In the genomic region with DNA sequence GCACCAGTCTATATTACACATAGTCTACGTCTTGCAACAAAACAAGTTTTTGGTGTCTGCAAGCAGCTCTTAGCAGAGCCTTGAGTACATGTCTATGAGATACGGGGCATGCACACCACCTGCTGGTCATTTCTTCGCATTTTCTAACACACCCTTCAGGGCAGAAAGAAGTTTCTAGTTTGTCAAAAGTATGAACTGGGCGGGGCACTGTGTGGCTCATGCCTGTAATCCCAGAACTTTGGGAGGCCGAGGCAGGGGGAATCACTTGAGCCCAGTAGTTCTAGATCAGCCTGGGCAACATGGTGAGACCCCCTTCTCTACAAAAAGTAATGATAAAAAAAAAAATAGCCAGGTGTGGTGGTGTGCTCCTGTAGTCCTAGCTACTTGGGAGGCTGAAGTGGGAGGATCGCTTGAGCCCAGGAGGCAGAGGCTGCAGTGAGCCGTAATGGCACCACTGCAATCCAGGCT, we compare ENCODE assay signal across 8 cellular contexts.
DNase-seq lines count a peak whose midpoint lies in the region; ATAC-seq and TF ChIP-seq lines count a peak whose summit lies in the region.

No MANE protein-coding gene starts in this region.

- no peak overlapping the region for H3K27ac Mint-ChIP-seq in activated naive CD8-positive, alpha-beta T cell treated with anti-CD3 and anti-CD28 coated beads, Interleukin-2, amount 10 ng/mL, durations not matched to agents 7 days and 5 days

- in situ Hi-C loops in G401 (cut with HindIII; ENCODE audit: low sequenced_read_pairs) = no loop called here

- 37 to 42% (median 37%) methylated on average over 7 of the region's 7 CpGs for WGBS in psoas muscle, 3 donors

- H3K4me1 ChIP-seq in psoas muscle = peaks cover 20% of the 10 kb centered on the region

- TF ChIP-seq CTCF in psoas muscle (IDR thresholded peaks at IDR 0.05) = peak; percentile 85

- peaks cover 43% of the 10 kb centered on the region for H3K4me1 Mint-ChIP-seq in activated naive CD8-positive, alpha-beta T cell treated with anti-CD3 and anti-CD28 coated beads, Interleukin-2, amount 10 ng/mL, durations not matched to agents 7 days and 5 days

- H3K4me3 Mint-ChIP-seq in activated naive CD8-positive, alpha-beta T cell treated with anti-CD3 and anti-CD28 coated beads, Interleukin-2, amount 10 ng/mL, durations not matched to agents 7 days and 5 days = no peak overlapping the region

- H3K36me3 ChIP-seq in psoas muscle (ENCODE audit: insufficient read depth in 1 of 2, low read depth in 1 of 2) = no peaks in the 10 kb centered on the region

- no peaks in the 10 kb centered on the region for H3K27me3 ChIP-seq in psoas muscle (ENCODE audit: insufficient read depth in 3 of 3, low read length in 2 of 3)

- peak; percentile 75 for TF ChIP-seq RAD21 in Ishikawa (IDR thresholded peaks at IDR 0.05; ENCODE audit: low read depth)

- intact Hi-C loops in cardiac septum (cut with DNase I) (loop anchor here (1.0 to 5.0 kb wide), 6 partner anchors 31 to 401 kb away; no protein-coding TSS in a partner anchor), psoas muscle (cut with DNase I) (loop anchor here (1.0 to 2.0 kb wide), 5 partner anchors 231 to 401 kb away; no protein-coding TSS in a partner anchor)

- peak; percentile 91 for ATAC-seq in GM21576 (IDR thresholded peaks at IDR 0.05; ENCODE audit: unreplicated experiment)
- peak; percentile 95 for ATAC-seq in activated naive CD8-positive, alpha-beta T cell treated with anti-CD3 and anti-CD28 coated beads, Interleukin-2, amount 10 ng/mL, durations not matched to agents 7 days and 5 days (ENCODE audit: low read depth)
- ATAC-seq in psoas muscle = peak; percentile 69 to 81 (median 72)

- no peak overlapping the region for H3K4me3 ChIP-seq in psoas muscle

- no peaks in the 10 kb centered on the region for H3K36me3 Mint-ChIP-seq in activated naive CD8-positive, alpha-beta T cell treated with anti-CD3 and anti-CD28 coated beads, Interleukin-2, amount 10 ng/mL, durations not matched to agents 7 days and 5 days

- no peak for TF ChIP-seq EP300 in Ishikawa (IDR thresholded peaks at IDR 0.05; ENCODE audit: borderline replicate concordance)

- no peaks in the 10 kb centered on the region for H3K9me3 ChIP-seq in psoas muscle

- POLR2A ChIA-PET in activated naive CD8-positive, alpha-beta T cell treated with anti-CD3 and anti-CD28 coated beads, Interleukin-2, amount 10 ng/mL, durations not matched to agents 7 days and 5 days (lab: Charles Lee) = interaction anchor here (0.7 to 2.0 kb wide), 7 partner anchors 61 to 346 kb away, joined by 3 to 8 read pairs (median 4); a partner anchor contains a TSS

- H3K9me3 Mint-ChIP-seq in activated naive CD8-positive, alpha-beta T cell treated with anti-CD3 and anti-CD28 coated beads, Interleukin-2, amount 10 ng/mL, durations not matched to agents 7 days and 5 days = no peaks in the 10 kb centered on the region

- peaks cover 3% of the 10 kb centered on the region for H3K27me3 Mint-ChIP-seq in activated naive CD8-positive, alpha-beta T cell treated with anti-CD3 and anti-CD28 coated beads, Interleukin-2, amount 10 ng/mL, durations not matched to agents 7 days and 5 days

- DNase-seq in G401 (ENCODE audit: low spot score) (peak; percentile 77), SKM-1 treated with dmso at 0.1 percent for 144 hours (lab: John Stamatoyannopoulos, UW; ENCODE audit: unreplicated experiment) (peak; percentile 78), cardiac septum (ENCODE audit: low spot score) (peak; percentile 85), psoas muscle (peak; percentile 63 to 77), DMS153 treated with DMSO at 0.1 percent for 48 hours (lab: John Stamatoyannopoulos, UW; ENCODE audit: unreplicated experiment) (no peak)
- DNase-seq in activated naive CD8-positive, alpha-beta T cell treated with anti-CD3 and anti-CD28 coated beads, Interleukin-2, amount 10 ng/mL, durations not matched to agents 7 days and 5 days = peak; percentile 63

- H3K27ac ChIP-seq in psoas muscle = no peak overlapping the region

TF ChIP-seq in Ishikawa, 13 proteins besides CTCF, POLR2A, EP300 and RAD21:
- TF ChIP-seq, protein P1, sequence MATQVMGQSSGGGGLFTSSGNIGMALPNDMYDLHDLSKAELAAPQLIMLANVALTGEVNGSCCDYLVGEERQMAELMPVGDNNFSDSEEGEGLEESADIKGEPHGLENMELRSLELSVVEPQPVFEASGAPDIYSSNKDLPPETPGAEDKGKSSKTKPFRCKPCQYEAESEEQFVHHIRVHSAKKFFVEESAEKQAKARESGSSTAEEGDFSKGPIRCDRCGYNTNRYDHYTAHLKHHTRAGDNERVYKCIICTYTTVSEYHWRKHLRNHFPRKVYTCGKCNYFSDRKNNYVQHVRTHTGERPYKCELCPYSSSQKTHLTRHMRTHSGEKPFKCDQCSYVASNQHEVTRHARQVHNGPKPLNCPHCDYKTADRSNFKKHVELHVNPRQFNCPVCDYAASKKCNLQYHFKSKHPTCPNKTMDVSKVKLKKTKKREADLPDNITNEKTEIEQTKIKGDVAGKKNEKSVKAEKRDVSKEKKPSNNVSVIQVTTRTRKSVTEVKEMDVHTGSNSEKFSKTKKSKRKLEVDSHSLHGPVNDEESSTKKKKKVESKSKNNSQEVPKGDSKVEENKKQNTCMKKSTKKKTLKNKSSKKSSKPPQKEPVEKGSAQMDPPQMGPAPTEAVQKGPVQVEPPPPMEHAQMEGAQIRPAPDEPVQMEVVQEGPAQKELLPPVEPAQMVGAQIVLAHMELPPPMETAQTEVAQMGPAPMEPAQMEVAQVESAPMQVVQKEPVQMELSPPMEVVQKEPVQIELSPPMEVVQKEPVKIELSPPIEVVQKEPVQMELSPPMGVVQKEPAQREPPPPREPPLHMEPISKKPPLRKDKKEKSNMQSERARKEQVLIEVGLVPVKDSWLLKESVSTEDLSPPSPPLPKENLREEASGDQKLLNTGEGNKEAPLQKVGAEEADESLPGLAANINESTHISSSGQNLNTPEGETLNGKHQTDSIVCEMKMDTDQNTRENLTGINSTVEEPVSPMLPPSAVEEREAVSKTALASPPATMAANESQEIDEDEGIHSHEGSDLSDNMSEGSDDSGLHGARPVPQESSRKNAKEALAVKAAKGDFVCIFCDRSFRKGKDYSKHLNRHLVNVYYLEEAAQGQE (IDR thresholded peaks at IDR 0.05; ENCODE audit: low read depth) = no peak
- TF ChIP-seq, protein P2, sequence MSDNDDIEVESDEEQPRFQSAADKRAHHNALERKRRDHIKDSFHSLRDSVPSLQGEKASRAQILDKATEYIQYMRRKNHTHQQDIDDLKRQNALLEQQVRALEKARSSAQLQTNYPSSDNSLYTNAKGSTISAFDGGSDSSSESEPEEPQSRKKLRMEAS (IDR thresholded peaks at IDR 0.05) = no peak
- TF ChIP-seq YY1 (IDR thresholded peaks at IDR 0.05; ENCODE audit: low read depth) (no peak), CREB1 (IDR thresholded peaks at IDR 0.05; ENCODE audit: low read depth) (no peak), TCF12 (IDR thresholded peaks at IDR 0.05; ENCODE audit: low read depth) (no peak), TAF1 (IDR thresholded peaks at IDR 0.05; ENCODE audit: low read depth) (no peak), NFIC (IDR thresholded peaks at IDR 0.05) (no peak), EGR1 (IDR thresholded peaks at IDR 0.05) (no peak), CEBPB (IDR thresholded peaks at IDR 0.05) (no peak), FOXM1 (IDR thresholded peaks at IDR 0.05; ENCODE audit: borderline replicate concordance, low read depth) (no peak), ZBTB7A (IDR thresholded peaks at IDR 0.05; ENCODE audit: low read depth) (no peak), TEAD4 (IDR thresholded peaks at IDR 0.05) (no peak)
- TF ChIP-seq, protein P3, sequence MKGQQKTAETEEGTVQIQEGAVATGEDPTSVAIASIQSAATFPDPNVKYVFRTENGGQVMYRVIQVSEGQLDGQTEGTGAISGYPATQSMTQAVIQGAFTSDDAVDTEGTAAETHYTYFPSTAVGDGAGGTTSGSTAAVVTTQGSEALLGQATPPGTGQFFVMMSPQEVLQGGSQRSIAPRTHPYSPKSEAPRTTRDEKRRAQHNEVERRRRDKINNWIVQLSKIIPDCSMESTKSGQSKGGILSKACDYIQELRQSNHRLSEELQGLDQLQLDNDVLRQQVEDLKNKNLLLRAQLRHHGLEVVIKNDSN (IDR thresholded peaks at IDR 0.05) = no peak
